ENCODE assay signal across 23 cellular contexts in the genomic region with DNA sequence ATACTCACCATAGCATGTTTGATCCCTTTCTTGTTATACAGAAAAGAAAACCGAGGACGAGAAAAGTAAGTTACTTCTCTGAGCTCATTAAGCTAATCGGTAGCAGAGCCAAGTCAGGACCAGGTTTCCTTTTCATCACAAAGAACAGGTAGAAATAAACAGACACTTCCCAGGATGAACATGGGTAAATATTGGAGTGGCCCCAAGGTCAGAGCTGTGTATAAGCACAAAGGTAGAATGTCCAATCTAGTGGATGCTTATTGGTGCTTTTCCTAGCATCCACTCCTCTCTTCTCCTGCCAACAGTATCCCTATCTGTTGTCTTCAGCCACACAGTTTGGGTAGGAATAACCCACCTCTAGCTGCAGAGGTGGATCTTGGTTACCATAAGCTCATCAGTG. TPM values are rescaled to one million over a fixed set of nuclear protein-coding genes. Genes with fewer than 3 reads are reported as not detected.
DNase-seq lines count a peak whose midpoint lies in the region; ATAC-seq and TF ChIP-seq lines count a peak whose summit lies in the region.
"Had no signal": no experiment of that assay in that cellular context is flagged by ENCODE, and none has a peak within 500 bp of the region (broad histone marks: within the 10 kb centered on the region; RNA-seq: fewer than 3 reads in every experiment).

No MANE protein-coding gene starts in this region.

- DNase-seq in LNCaP clone FGC (ENCODE audit: low read depth) (peak; percentile 46), NCI-H2029 treated with DMSO at 0.1 percent for 48 hours (lab: John Stamatoyannopoulos, UW) (peak; percentile 90), left lobe of liver (ENCODE audit: low spot score) (no peak), neural crest cell (ENCODE audit: low read depth, low spot score) (no peak), Right ventricle myocardium inferior (ENCODE audit: missing footprints) (no peak)
- no peak for DNase-seq in stimulated activated naive B cell treated with anti-CD40 and anti-IgM and Interleukin-4, amounts not matched to agents 10 μg/mL and 1 μg/mL and 100 μg/mL, for 72 hours
- DNase-seq in CD4-positive, alpha-beta T cell: no peak
- DNase-seq: 8988T; ACHN; AML-193; BE2C; Calu3; CD4-positive, alpha-beta memory T cell; COR-L47; DMS53; DMS79 treated with DMSO at 0.1 percent for 48 hours; GF-D8; GOT3; H7; HCEC 1CT had no signal

- peak; percentile 37 for ATAC-seq in left lobe of liver
- no peak for ATAC-seq in Right ventricle myocardium inferior
- ATAC-seq in stimulated activated naive B cell treated with anti-CD40 and anti-IgM and Interleukin-4, amounts not matched to agents 10 μg/mL and 1 μg/mL and 100 μg/mL, for 72 hours (replicated peaks): no peak
- ATAC-seq in CD4-positive, alpha-beta T cell (ENCODE audit: poor library complexity): no peak
- ATAC-seq: A549 had no signal

- no peaks in the 10 kb centered on the region for H3K9me3 Mint-ChIP-seq in neural crest cell
- H3K9me3 Mint-ChIP-seq in stimulated activated naive B cell treated with anti-CD40 and anti-IgM and Interleukin-4, amounts not matched to agents 10 μg/mL and 1 μg/mL and 100 μg/mL, for 72 hours: no peaks in the 10 kb centered on the region
- H3K9me3 Mint-ChIP-seq in CD4-positive, alpha-beta T cell: no peaks in the 10 kb centered on the region
- H3K9me3 Mint-ChIP-seq: CD14-positive monocyte; CD4-positive, alpha-beta memory T cell had no signal

- intact Hi-C loops in Right ventricle myocardium inferior (cut with DNase I): no loop called here
- intact Hi-C loops in CD4-positive, alpha-beta T cell (cut with DNase I, micrococcal nuclease): no loop called here

- no peak for TF ChIP-seq CTCF in LNCaP clone FGC (IDR thresholded peaks at IDR 0.05; ENCODE audit: control insufficient read depth, extremely low read depth, insufficient read depth)
- no peak for TF ChIP-seq CTCF in neural crest cell (conservative IDR thresholded peaks at IDR 0.05)
- TF ChIP-seq CTCF in CD4-positive, alpha-beta T cell (IDR thresholded peaks at IDR 0.05): no peak

- peak overlapping the region; percentile 67 for H3K27ac Mint-ChIP-seq in neural crest cell (ENCODE audit: unreplicated experiment)
- no peak overlapping the region for H3K27ac Mint-ChIP-seq in stimulated activated naive B cell treated with anti-CD40 and anti-IgM and Interleukin-4, amounts not matched to agents 10 μg/mL and 1 μg/mL and 100 μg/mL, for 72 hours
- H3K27ac Mint-ChIP-seq in CD4-positive, alpha-beta T cell: no peak overlapping the region
- H3K27ac Mint-ChIP-seq: CD14-positive monocyte had no signal

- no peaks in the 10 kb centered on the region for H3K27me3 Mint-ChIP-seq in neural crest cell (ENCODE audit: low read depth)
- peaks cover 7 to 27% of the 10 kb centered on the region in 2 donors for H3K27me3 Mint-ChIP-seq in stimulated activated naive B cell treated with anti-CD40 and anti-IgM and Interleukin-4, amounts not matched to agents 10 μg/mL and 1 μg/mL and 100 μg/mL, for 72 hours
- peaks cover 10% of the 10 kb centered on the region for H3K27me3 Mint-ChIP-seq in CD4-positive, alpha-beta T cell

- no peak overlapping the region for H3K4me3 Mint-ChIP-seq in neural crest cell
- no peak overlapping the region for H3K4me3 Mint-ChIP-seq in stimulated activated naive B cell treated with anti-CD40 and anti-IgM and Interleukin-4, amounts not matched to agents 10 μg/mL and 1 μg/mL and 100 μg/mL, for 72 hours
- no peak overlapping the region for H3K4me3 Mint-ChIP-seq in CD4-positive, alpha-beta T cell
- H3K4me3 Mint-ChIP-seq: CD14-positive monocyte; CD4-positive, alpha-beta memory T cell had no signal

- H3K27me3 ChIP-seq in CD4-positive, alpha-beta T cell (ENCODE audit: control insufficient read depth, insufficient read depth, low read length): no peaks in the 10 kb centered on the region
- H3K27me3 ChIP-seq: BE2C; BLaER1 treated with 17β-estradiol and CSF1 and Interleukin-3, amounts not matched to agents 10 nM and 100 nM had no signal

- H3K9me3 ChIP-seq in CD4-positive, alpha-beta T cell (ENCODE audit: control insufficient read depth, low read length): no peaks in the 10 kb centered on the region
- H3K9me3 ChIP-seq: A549; BE2C; BLaER1 treated with 17β-estradiol and CSF1 and Interleukin-3, amounts not matched to agents 10 nM and 100 nM had no signal

- H3K36me3 Mint-ChIP-seq in neural crest cell (ENCODE audit: low read depth): no peaks in the 10 kb centered on the region
- H3K36me3 Mint-ChIP-seq in stimulated activated naive B cell treated with anti-CD40 and anti-IgM and Interleukin-4, amounts not matched to agents 10 μg/mL and 1 μg/mL and 100 μg/mL, for 72 hours: no peaks in the 10 kb centered on the region
- H3K36me3 Mint-ChIP-seq in CD4-positive, alpha-beta T cell (ENCODE audit: low read depth): no peaks in the 10 kb centered on the region
- H3K36me3 Mint-ChIP-seq: CD14-positive monocyte; CD4-positive, alpha-beta memory T cell had no signal

- H3K27ac ChIP-seq in CD4-positive, alpha-beta T cell (ENCODE audit: low read depth, low read length): no peak overlapping the region
- H3K27ac ChIP-seq: A549; BLaER1 treated with 17β-estradiol and CSF1 and Interleukin-3, amounts not matched to agents 10 nM and 100 nM had no signal

- peaks cover 27% of the 10 kb centered on the region for H3K4me1 Mint-ChIP-seq in neural crest cell
- H3K4me1 Mint-ChIP-seq in stimulated activated naive B cell treated with anti-CD40 and anti-IgM and Interleukin-4, amounts not matched to agents 10 μg/mL and 1 μg/mL and 100 μg/mL, for 72 hours: no peaks in the 10 kb centered on the region
- no peaks in the 10 kb centered on the region for H3K4me1 Mint-ChIP-seq in CD4-positive, alpha-beta T cell (ENCODE audit: low read depth)
- H3K4me1 Mint-ChIP-seq: CD14-positive monocyte; CD4-positive, alpha-beta memory T cell had no signal

- CTCF ChIA-PET in CD4-positive, alpha-beta T cell (lab: Charles Lee): interaction anchor here (0.9 kb wide), 1 partner anchor 322 kb away, joined by 3 read pairs; no protein-coding TSS in a partner anchor

- no peak overlapping the region for H3K4me3 ChIP-seq in LNCaP clone FGC (ENCODE audit: low read depth, low read length)
- H3K4me3 ChIP-seq: A549; BLaER1 treated with 17β-estradiol and CSF1 and Interleukin-3, amounts not matched to agents 10 nM and 100 nM had no signal

- POLR2A ChIA-PET in CD4-positive, alpha-beta T cell (lab: Charles Lee): no interaction called here

RNA-seq across cellular contexts. Expression of a gene that starts 52.8 kb away (rescaled TPM):
- total RNA-seq in left lobe of liver (19.6 TPM), neural crest cell (56.9 and 61.0 TPM in 2 replicates), Right ventricle myocardium inferior (48.3 TPM)
- total RNA-seq in CD4-positive, alpha-beta T cell: 10 to 100 TPM; 74.2 to 78.0 TPM

Comparison
In these comparisons a context has a peak if more than half of its experiments do, and no peak if none do; other contexts are left out.
1. DNase-seq: peak in LNCaP clone FGC (single experiment) and NCI-H2029 treated with DMSO at 0.1 percent for 48 hours (single experiment); none in left lobe of liver (single experiment), neural crest cell (single experiment), Right ventricle myocardium inferior (single experiment), stimulated activated naive B cell treated with anti-CD40 and anti-IgM and Interleukin-4, amounts not matched to agents 10 μg/mL and 1 μg/mL and 100 μg/mL, for 72 hours (single experiment) and CD4-positive, alpha-beta T cell (0 of 10).